Comparison of ENCODE assay signal across 23 cellular contexts in the genomic region with DNA sequence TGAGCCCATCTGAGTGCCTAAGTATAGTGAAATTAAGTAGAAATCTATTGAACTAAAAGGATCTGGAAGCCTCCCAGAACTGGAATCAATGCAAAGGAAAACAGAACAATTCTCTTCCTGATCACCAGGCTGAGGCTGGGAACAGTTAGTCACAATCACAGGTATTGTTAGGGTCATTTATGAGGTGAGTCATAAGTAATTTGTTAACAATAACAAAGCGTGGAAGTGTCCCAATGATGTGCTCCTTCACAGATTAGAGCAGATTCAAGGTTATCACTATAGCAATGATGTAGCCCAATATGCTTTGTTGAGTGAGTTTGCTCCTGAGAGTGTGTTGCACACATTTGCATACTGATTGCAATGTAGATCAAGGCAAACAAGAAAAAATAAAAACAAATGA.
DNase-seq lines count a peak whose midpoint lies in the region; ATAC-seq and TF ChIP-seq lines count a peak whose summit lies in the region.
"Had no signal": no experiment of that assay in that cellular context is flagged by ENCODE, and none has a peak within 500 bp of the region (broad histone marks: within the 10 kb centered on the region; RNA-seq: fewer than 3 reads in every experiment).

No MANE protein-coding gene starts in this region.

- BruUV-seq in Caco-2 (replicated peaks; lab: Mats Ljungman, UMichigan) (no TSS peak), mammary epithelial cell (replicated peaks; lab: Mats Ljungman, UMichigan) (no TSS peak)

- TF ChIP-seq RAD21 in Ishikawa (IDR thresholded peaks at IDR 0.05; ENCODE audit: low read depth), result no peak

- no peak overlapping the region for H2AFZ ChIP-seq in mammary epithelial cell (ENCODE audit: low read depth, low read length)

- CTCF ChIA-PET in Caco-2 (lab: Charles Lee), result no interaction called here
- CTCF ChIA-PET in mammary epithelial cell (lab: Charles Lee; ENCODE audit: low non-redundant PET), result no interaction called here

- ATAC-seq in HG02884 (IDR thresholded peaks at IDR 0.05; ENCODE audit: unreplicated experiment), result no peak
- ATAC-seq: activated CD8-positive, alpha-beta T cell treated with anti-CD3 and anti-CD28 coated beads for 36 hours; effector memory CD8-positive, alpha-beta T cell; psoas muscle had no signal

- TF ChIP-seq CTCF in Caco-2 (IDR thresholded peaks at IDR 0.05; ENCODE audit: insufficient read depth in 1 of 2, low read depth in 1 of 2, low read length in 1 of 2, severe bottlenecking in 1 of 2, unreplicated experiment in 1 of 2) (no peak), mammary epithelial cell (conservative IDR thresholded peaks at IDR 0.05 in 1 of 2, IDR thresholded peaks at IDR 0.05 in 1 of 2; ENCODE audit: extremely low read depth in 1 of 2, insufficient read depth in 1 of 2, low read depth in 1 of 2, low read length in 2 of 2) (no peak), dorsolateral prefrontal cortex (IDR thresholded peaks at IDR 0.05 in 54 of 56, conservative IDR thresholded peaks at IDR 0.05 in 2 of 56; ENCODE audit: low read depth in 1 of 56, partially characterized antibody in 56 of 56) (no peak)

- no peaks in the 10 kb centered on the region for H4K20me1 ChIP-seq in mammary epithelial cell (ENCODE audit: insufficient read depth, low read length)

- DNase-seq in Caco-2 (no peak), mammary epithelial cell (peak; percentile 60), lung microvascular endothelial cell (ENCODE audit: low read depth in 2 of 2) (peak; percentile 45 to 47), pons (ENCODE audit: low spot score) (no peak), iPS-NIHi11 (ENCODE audit: low spot score) (no peak), dorsolateral prefrontal cortex (no peak)
- DNase-seq: activated CD4-positive, CD25-positive, alpha-beta regulatory T cell; activated CD8-positive, alpha-beta T cell treated with anti-CD3 and anti-CD28 coated beads for 36 hours; activated naive CD4-positive, alpha-beta T cell treated with Interleukin-2 at 50 U/mL for 16 hours; activated T-cell treated with anti-CD3 and anti-CD28 coated beads, Interleukin-2, amount 50 U/mL, for 1 hour; amygdala; effector memory CD8-positive, alpha-beta T cell; hypothalamus; NCI-H1105; NCI-H526 treated with DMSO at 0.1 percent for 48 hours; psoas muscle; spleen; stimulated activated CD8-positive, alpha-beta memory T cell treated with anti-CD3 and anti-CD28 coated beads, Interleukin-4, amount 100 ng/mL, for 48 hours; substantia nigra had no signal

- no peaks in the 10 kb centered on the region for H3K9me3 Mint-ChIP-seq in Caco-2 (ENCODE audit: unreplicated experiment)
- H3K9me3 Mint-ChIP-seq: activated CD8-positive, alpha-beta T cell treated with anti-CD3 and anti-CD28 coated beads for 36 hours; effector memory CD8-positive, alpha-beta T cell; T-helper 2 cell treated with Interferon-gamma antibody and Interleukin-4, amounts not matched to agents 5 μg/mL and 100 μg/mL, for 36 hours had no signal

- POLR2A ChIA-PET in Caco-2 (lab: Charles Lee), result no interaction called here

- H3K9me3 ChIP-seq in Caco-2 (no peaks in the 10 kb centered on the region), mammary epithelial cell (replicated peaks; ENCODE audit: insufficient read depth, low read length) (no peaks in the 10 kb centered on the region)
- H3K9me3 ChIP-seq: psoas muscle, spleen had no signal

- H3K4me1 ChIP-seq in Caco-2 (peaks cover 44% of the 10 kb centered on the region), mammary epithelial cell (ENCODE audit: insufficient read depth, low read length) (peaks cover 25% of the 10 kb centered on the region)
- H3K4me1 ChIP-seq: psoas muscle, spleen had no signal

- peak; percentile 79 for TF ChIP-seq EP300 in Ishikawa (IDR thresholded peaks at IDR 0.05; ENCODE audit: borderline replicate concordance)

- no peak overlapping the region for H3K9ac ChIP-seq in mammary epithelial cell (ENCODE audit: insufficient read depth, low read length)

- dilution Hi-C loops in mammary epithelial cell (cut with HindIII; ENCODE audit: low sequenced_read_pairs), result no loop called here

- H3K27me3 ChIP-seq in Caco-2 (replicated peaks; ENCODE audit: control insufficient read depth, insufficient read depth, low read length) (no peaks in the 10 kb centered on the region), mammary epithelial cell (ENCODE audit: insufficient read depth, low read length) (no peaks in the 10 kb centered on the region), dorsolateral prefrontal cortex (peaks cover 0 to 77% (median 21%) of the 10 kb centered on the region in 45 donors)

- 14% methylated on average over 1 of the region's 1 CpG for WGBS in mammary epithelial cell (ENCODE audit: low coverage, missing lambda C conversion rate)

- H3K4me3 Mint-ChIP-seq in Caco-2 (ENCODE audit: unreplicated experiment), result no peak overlapping the region
- H3K4me3 Mint-ChIP-seq: activated CD8-positive, alpha-beta T cell treated with anti-CD3 and anti-CD28 coated beads for 36 hours; CD14-positive monocyte; effector memory CD8-positive, alpha-beta T cell; T-helper 2 cell treated with Interferon-gamma antibody and Interleukin-4, amounts not matched to agents 5 μg/mL and 100 μg/mL, for 36 hours had no signal

- H3K36me3 Mint-ChIP-seq in Caco-2 (ENCODE audit: insufficient read depth, unreplicated experiment), result peaks cover 15% of the 10 kb centered on the region
- H3K36me3 Mint-ChIP-seq: CD14-positive monocyte had no signal

- peak overlapping the region; percentile 50 for H3K27ac ChIP-seq in mammary epithelial cell (ENCODE audit: insufficient read depth, low read depth, low read length)
- H3K27ac ChIP-seq in dorsolateral prefrontal cortex, result no peak overlapping the region
- H3K27ac ChIP-seq: psoas muscle, spleen had no signal

- H3K27me3 Mint-ChIP-seq in Caco-2 (ENCODE audit: insufficient read depth, unreplicated experiment), result no peaks in the 10 kb centered on the region
- H3K27me3 Mint-ChIP-seq: activated CD8-positive, alpha-beta T cell treated with anti-CD3 and anti-CD28 coated beads for 36 hours; effector memory CD8-positive, alpha-beta T cell had no signal

- no peak overlapping the region for H3K4me2 ChIP-seq in mammary epithelial cell (ENCODE audit: insufficient read depth, low read depth, low read length)

- H3K4me3 ChIP-seq in Caco-2 (ENCODE audit: low read depth, low read length), result no peak overlapping the region
- H3K4me3 ChIP-seq in mammary epithelial cell (replicated peaks in 1 of 3; ENCODE audit: insufficient read depth in 1 of 3, low read depth in 2 of 3, low read length in 3 of 3), result no peak overlapping the region
- H3K4me3 ChIP-seq in dorsolateral prefrontal cortex, result no peak overlapping the region
- H3K4me3 ChIP-seq: psoas muscle, spleen had no signal

- H3K36me3 ChIP-seq in Caco-2 (ENCODE audit: control insufficient read depth, insufficient read depth, low read length) (no peaks in the 10 kb centered on the region), mammary epithelial cell (ENCODE audit: insufficient read depth, low read length) (no peaks in the 10 kb centered on the region)
- H3K36me3 ChIP-seq: spleen had no signal

- H3K4me1 Mint-ChIP-seq in Caco-2 (ENCODE audit: low read depth, unreplicated experiment), result no peaks in the 10 kb centered on the region
- H3K4me1 Mint-ChIP-seq: CD14-positive monocyte had no signal

- no peaks in the 10 kb centered on the region for H3K79me2 ChIP-seq in mammary epithelial cell (ENCODE audit: insufficient read depth, low read length)

- in situ Hi-C loops in mammary epithelial cell (cut with MboI; ENCODE audit: low sequenced_read_pairs in 2 of 2), result no loop called here

- intact Hi-C loops in Caco-2 (cut with micrococcal nuclease; ENCODE audit: unreplicated experiment) (no loop called here), mammary epithelial cell (cut with micrococcal nuclease) (no loop called here), dorsolateral prefrontal cortex (cut with DNase I) (no loop called here)

- peak overlapping the region; percentile 84 for H3K27ac Mint-ChIP-seq in Caco-2 (ENCODE audit: unreplicated experiment)
- H3K27ac Mint-ChIP-seq: activated CD8-positive, alpha-beta T cell treated with anti-CD3 and anti-CD28 coated beads for 36 hours; CD14-positive monocyte; effector memory CD8-positive, alpha-beta T cell; T-helper 2 cell treated with Interferon-gamma antibody and Interleukin-4, amounts not matched to agents 5 μg/mL and 100 μg/mL, for 36 hours had no signal

TF ChIP-seq in Ishikawa, 13 proteins besides CTCF, POLR2A, EP300 and RAD21:
- TF ChIP-seq FOXM1 (IDR thresholded peaks at IDR 0.05; ENCODE audit: borderline replicate concordance, low read depth) (peak; percentile 27; the same call in 1 of the 2 replicates), CREB1 (IDR thresholded peaks at IDR 0.05; ENCODE audit: low read depth) (no peak), NFIC (IDR thresholded peaks at IDR 0.05) (peak; percentile 21; the same call in 1 of the 2 replicates)

Comparison
In these comparisons a context has a peak if more than half of its experiments do, and no peak if none do; other contexts are left out.
1. DNase-seq: peak in mammary epithelial cell (single experiment) and lung microvascular endothelial cell (2 of 2); none in Caco-2 (0 of 2), pons (single experiment), iPS-NIHi11 (single experiment) and dorsolateral prefrontal cortex (0 of 10).